In genomic region chr12:119676573-119676972, GRCh38 we compare ENCODE assay signal across 22 cellular contexts. TPM values are rescaled to one million over a fixed set of nuclear protein-coding genes. Genes with fewer than 3 reads are reported as not detected.
A peak's percentile ranks its signal among the peaks of the same experiment; 100 is the strongest.
DNase-seq lines count a peak whose midpoint lies in the region; TF ChIP-seq lines count a peak whose summit lies in the region.
"Had no signal": no experiment of that assay in that cellular context is flagged by ENCODE, and none has a peak within 500 bp of the region (broad histone marks: within the 10 kb centered on the region; RNA-seq: fewer than 3 reads in every experiment).

No MANE protein-coding gene starts in this region.

- H3K36me3 Mint-ChIP-seq in T-helper 2 cell treated with Interferon-gamma antibody and Interleukin-4, amounts not matched to agents 5 μg/mL and 100 μg/mL, for 36 hours (ENCODE audit: low read depth), result peaks cover 84% of the 10 kb centered on the region

- H3K9me2 ChIP-seq in Loucy (replicated peaks; ENCODE audit: low read depth, low read length), result no peaks in the 10 kb centered on the region

- intact Hi-C loops in spleen (cut with DNase I; ENCODE audit: low total_unique reads), result no loop called here

- H3K4me3 ChIP-seq in Loucy (ENCODE audit: low read length, poor library complexity, severe bottlenecking), result no peak overlapping the region
- no peak overlapping the region for H3K4me3 ChIP-seq in spleen
- H3K4me3 ChIP-seq: BLaER1, esophagus squamous epithelium, HAP-1, upper lobe of left lung had no signal

- H3K27ac ChIP-seq in cingulate gyrus (ENCODE audit: low read depth, low read length) (peak overlapping the region; percentile 51), spleen (peak overlapping the region in 4 of 8 donors; percentile 96 to 98 (median 97))
- H3K27ac ChIP-seq: BLaER1 had no signal

- H3K9me3 ChIP-seq in Loucy (ENCODE audit: insufficient read depth, low read depth, low read length), result no peaks in the 10 kb centered on the region
- H3K9me3 ChIP-seq in spleen, result no peaks in the 10 kb centered on the region
- H3K9me3 ChIP-seq: BLaER1, esophagus squamous epithelium, HAP-1, upper lobe of left lung had no signal

- H3K27me3 ChIP-seq in Loucy (ENCODE audit: insufficient read depth, low read length, poor library complexity, severe bottlenecking) (no peaks in the 10 kb centered on the region), spleen (replicated peaks in 1 of 7) (no peaks in the 10 kb centered on the region)
- H3K27me3 ChIP-seq: BLaER1, esophagus squamous epithelium, upper lobe of left lung had no signal

- no peaks in the 10 kb centered on the region for H3K27me3 Mint-ChIP-seq in T-helper 2 cell treated with Interferon-gamma antibody and Interleukin-4, amounts not matched to agents 5 μg/mL and 100 μg/mL, for 36 hours (ENCODE audit: low read depth)
- H3K27me3 Mint-ChIP-seq: central memory CD8-positive, alpha-beta T cell had no signal

- WGBS in spleen, 5 donors, result 81 to 93% (median 85%) methylated on average over 13 of the region's 13 CpGs

- H3K36me3 ChIP-seq in Loucy (ENCODE audit: insufficient read depth, low read length) (peaks cover 88% of the 10 kb centered on the region; the same call in 1 of the 2 replicates), spleen (peaks cover 8 to 100% (median 98%) of the 10 kb centered on the region in 6 donors)

- no peak overlapping the region for H3K4me2 ChIP-seq in Loucy (ENCODE audit: low read depth, low read length, poor library complexity, severe bottlenecking)
- H3K4me2 ChIP-seq: BLaER1 had no signal

- TF ChIP-seq CTCF in Loucy (conservative IDR thresholded peaks at IDR 0.05; ENCODE audit: low read length), result peak; percentile 33; the same call in 1 of the 2 replicates
- no peak for TF ChIP-seq CTCF in spleen (IDR thresholded peaks at IDR 0.05 in 8 of 11, conservative IDR thresholded peaks at IDR 0.05 in 3 of 11)

- peaks cover 25% of the 10 kb centered on the region for H3K4me1 Mint-ChIP-seq in T-helper 2 cell treated with Interferon-gamma antibody and Interleukin-4, amounts not matched to agents 5 μg/mL and 100 μg/mL, for 36 hours (ENCODE audit: low read depth)

- H3K4me3 Mint-ChIP-seq in T-helper 2 cell treated with Interferon-gamma antibody and Interleukin-4, amounts not matched to agents 5 μg/mL and 100 μg/mL, for 36 hours, result no peak overlapping the region
- H3K4me3 Mint-ChIP-seq: central memory CD8-positive, alpha-beta T cell; nephron progenitor cell had no signal

- H3K9me3 Mint-ChIP-seq in T-helper 2 cell treated with Interferon-gamma antibody and Interleukin-4, amounts not matched to agents 5 μg/mL and 100 μg/mL, for 36 hours, result no peaks in the 10 kb centered on the region
- H3K9me3 Mint-ChIP-seq: central memory CD8-positive, alpha-beta T cell; nephron progenitor cell had no signal

- peaks cover 18% of the 10 kb centered on the region for H4K20me1 ChIP-seq in Loucy (ENCODE audit: insufficient read depth, low read length, poor library complexity, severe bottlenecking)

- H3K79me2 ChIP-seq in Loucy (ENCODE audit: insufficient read depth, low read length), result peaks cover 25% of the 10 kb centered on the region; the same call in 1 of the 2 replicates

- H3K4me1 ChIP-seq in Loucy (ENCODE audit: insufficient read depth, low read length, poor library complexity, severe bottlenecking) (peaks cover 39% of the 10 kb centered on the region), spleen (peaks cover 18 to 84% (median 47%) of the 10 kb centered on the region in 6 donors)
- H3K4me1 ChIP-seq: HAP-1 had no signal

- TF ChIP-seq POLR2A in spleen (IDR thresholded peaks at IDR 0.05), result no peak

- peak overlapping the region; percentile 8 for H3K27ac Mint-ChIP-seq in T-helper 2 cell treated with Interferon-gamma antibody and Interleukin-4, amounts not matched to agents 5 μg/mL and 100 μg/mL, for 36 hours
- H3K27ac Mint-ChIP-seq: nephron progenitor cell had no signal

- peaks cover 14% of the 10 kb centered on the region; the same call in 1 of the 2 replicates for H3F3A ChIP-seq in Loucy (ENCODE audit: low read depth)

- H3K9ac ChIP-seq in Loucy (ENCODE audit: low read depth, low read length, poor library complexity, severe bottlenecking), result no peak overlapping the region
- H3K9ac ChIP-seq: BLaER1 had no signal

- no peak for DNase-seq in T-helper 2 cell treated with Interferon-gamma antibody and Interleukin-4, amounts not matched to agents 5 μg/mL and 100 μg/mL, for 36 hours (ENCODE audit: low spot score)
- DNase-seq in T-helper 2 cell, result no peak
- peak; percentile 68 for DNase-seq in spleen
- no peak for DNase-seq in NCI-H510A (lab: John Stamatoyannopoulos, UW)
- no peak for DNase-seq in NCI-H446 treated with DMSO at 0.1 percent for 48 hours (lab: John Stamatoyannopoulos, UW)
- DNase-seq in AML-193 (lab: John Stamatoyannopoulos, UW), result no peak
- DNase-seq: activated CD4-positive, alpha-beta T cell treated with anti-CD3 and anti-CD28 coated beads for 4 hours; activated CD8-positive, alpha-beta memory T cell treated with anti-CD3 and anti-CD28 coated beads, Interleukin-2, amount 50 U/mL, for 4 hours; activated naive CD4-positive, alpha-beta T cell; effector CD4-positive, alpha-beta T cell; esophagus squamous epithelium; NCI-H1105 treated with DMSO at 0.1 percent for 48 hours; NCI-H524; nephron progenitor cell; stimulated activated CD4-positive, alpha-beta T cell treated with anti-CD3 and anti-CD28 coated beads, Interleukin-1b, Interleukin-23, amount 100 ng/mL, for 48 hours; stimulated activated naive CD4-positive, alpha-beta T cell treated with Interleukin-2 at 50 U/mL for 16 hours; upper lobe of left lung had no signal

- no peak overlapping the region for H2AFZ ChIP-seq in Loucy (ENCODE audit: low read length)

RNA-seq across cellular contexts. Expression of gene PRKAB1, which starts 8.6 kb away (rescaled TPM):
- 10 to 100 TPM; 40.7 to 69.2 (median 47.4) TPM for total RNA-seq in spleen
- polyA plus RNA-seq in spleen, result 10 to 100 TPM; 28.3 to 42.1 (median 39.4) TPM
